Comparison of ENCODE assay signal across 8 cellular contexts in the genomic region with DNA sequence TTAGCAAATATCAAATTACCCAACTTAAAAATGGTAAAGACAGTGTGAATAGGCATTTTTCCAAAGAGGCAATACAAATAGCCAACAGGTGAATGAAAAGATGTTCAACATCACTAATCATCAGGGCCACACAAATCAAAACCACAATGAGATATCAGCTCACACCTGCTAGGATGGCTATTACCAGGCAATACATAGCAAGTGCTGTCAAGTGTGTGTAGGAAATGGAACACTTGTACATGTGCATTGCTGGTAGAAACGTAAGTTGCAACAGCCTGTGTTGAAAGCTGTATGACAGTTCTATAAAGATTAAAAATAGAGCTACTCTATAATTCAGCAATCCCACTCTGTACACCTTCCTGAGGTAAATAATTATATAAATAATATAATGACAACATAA.
DNase-seq lines count a peak whose midpoint lies in the region; ATAC-seq and FAIRE-seq lines count a peak whose summit lies in the region.
"Not testable (repeated sequence)": the region's sequence is repeated elsewhere in the genome, so short reads cannot be mapped to it uniquely, and the experiment has no call there.

No MANE protein-coding gene starts in this region.

- DNase-seq in HTR-8/SVneo (ENCODE audit: insufficient read length, low spot score) = not testable (repeated sequence)

- peak; percentile 68 for FAIRE-seq in HTR-8/SVneo (lab: Jason Lieb, UNC)

- ATAC-seq in GM18502 (IDR thresholded peaks at IDR 0.05; ENCODE audit: poor library complexity, unreplicated experiment) = peak; percentile 93
- peak; percentile 94 for ATAC-seq in GM18909 (IDR thresholded peaks at IDR 0.05; ENCODE audit: poor library complexity, unreplicated experiment)
- ATAC-seq in GM19397 (IDR thresholded peaks at IDR 0.05; ENCODE audit: unreplicated experiment) = peak; percentile 65
- ATAC-seq in GM21390 (IDR thresholded peaks at IDR 0.05; ENCODE audit: unreplicated experiment) = peak; percentile 95
- ATAC-seq in GM21825 (IDR thresholded peaks at IDR 0.05; ENCODE audit: unreplicated experiment) = peak; percentile 90
- peak; percentile 87 for ATAC-seq in HG02938 (IDR thresholded peaks at IDR 0.05; ENCODE audit: unreplicated experiment)
- peak; percentile 66 for ATAC-seq in HG03342 (IDR thresholded peaks at IDR 0.05; ENCODE audit: unreplicated experiment)
